ENCODE assay signal across 1 cellular context in the genomic region with DNA sequence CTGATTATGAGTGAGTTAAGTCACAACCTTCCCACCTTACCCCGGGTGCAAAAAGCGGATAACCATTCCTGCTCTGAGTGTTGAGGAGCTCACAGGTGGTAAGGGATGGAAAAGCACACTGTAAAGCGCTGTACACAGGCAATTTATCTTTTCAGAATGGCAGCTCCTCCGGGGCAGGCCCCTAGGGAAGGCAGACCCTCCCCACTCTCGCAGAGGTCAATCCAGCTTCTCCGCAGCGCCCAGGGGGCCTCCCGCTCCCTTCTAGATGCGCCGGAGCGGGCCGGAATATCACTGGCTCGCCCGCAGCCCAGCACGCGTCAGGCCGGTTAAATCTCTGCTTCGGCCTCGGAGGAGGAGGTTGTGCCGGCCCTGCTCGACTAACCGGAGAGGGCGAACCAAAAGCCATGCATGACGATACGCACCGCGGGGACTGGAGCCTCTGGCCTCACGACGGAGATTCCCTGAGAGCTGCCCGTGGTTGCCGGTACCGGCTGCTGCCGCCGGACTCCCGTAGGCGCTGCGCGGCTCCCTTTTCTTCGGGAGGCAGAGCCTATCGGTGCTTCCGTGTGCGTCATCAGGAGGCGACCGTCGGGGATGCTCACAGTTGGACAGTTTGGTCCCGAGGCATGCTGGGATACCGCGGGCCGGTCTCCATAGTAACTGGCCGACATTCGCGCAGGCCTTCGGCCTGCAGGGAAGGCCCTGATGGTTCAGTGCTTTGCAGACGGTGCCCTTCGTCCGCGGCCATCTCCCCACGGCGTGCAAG.
TF ChIP-seq lines count a peak whose summit lies in the region.

A gene with protein sequence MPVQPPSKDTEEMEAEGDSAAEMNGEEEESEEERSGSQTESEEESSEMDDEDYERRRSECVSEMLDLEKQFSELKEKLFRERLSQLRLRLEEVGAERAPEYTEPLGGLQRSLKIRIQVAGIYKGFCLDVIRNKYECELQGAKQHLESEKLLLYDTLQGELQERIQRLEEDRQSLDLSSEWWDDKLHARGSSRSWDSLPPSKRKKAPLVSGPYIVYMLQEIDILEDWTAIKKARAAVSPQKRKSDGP (minus strand): TSS at position 555 of the 766 bp plus-strand sequence. CDS start 2,870 bp downstream, outside the sequence.

TF ChIP-seq in H1, 55 proteins besides CTCF, POLR2A, EP300 and RAD21:
- TF ChIP-seq BACH1 (IDR thresholded peaks at IDR 0.05; ENCODE audit: low read length) (no peak), SIN3A (conservative IDR thresholded peaks at IDR 0.05 in 1 of 2, IDR thresholded peaks at IDR 0.05 in 1 of 2; ENCODE audit: low read depth in 1 of 2, low read length in 2 of 2) (peak; percentile 87 to 99; a peak in 3 of 4 replicates), NANOG (IDR thresholded peaks at IDR 0.05; ENCODE audit: insufficient read depth, low read depth, low read length, poor library complexity, severe bottlenecking) (peak; percentile 54), SP2 (IDR thresholded peaks at IDR 0.05; ENCODE audit: low read length) (no peak), ZNF274 (IDR thresholded peaks at IDR 0.05; ENCODE audit: borderline replicate concordance, extremely low read depth, low read length) (no peak), BCL11A (IDR thresholded peaks at IDR 0.05; ENCODE audit: low read depth in 2 of 2, low read length in 2 of 2) (no peak), TBP (IDR thresholded peaks at IDR 0.05; ENCODE audit: low read depth, low read length) (peak; percentile 89), SRF (IDR thresholded peaks at IDR 0.05; ENCODE audit: low read depth, low read length) (peak; percentile 80), SAP30 (IDR thresholded peaks at IDR 0.05; ENCODE audit: insufficient read depth, insufficient replicate concordance, low read length) (peak; percentile 56), HDAC2 (IDR thresholded peaks at IDR 0.05; ENCODE audit: borderline replicate concordance in 1 of 2, low read depth in 2 of 2, low read length in 2 of 2) (0 out of 4 replicates have a peak, but pooled peaks of 1 of the 2 experiments have one; percentile 73), SP4 (IDR thresholded peaks at IDR 0.05; ENCODE audit: low read length) (peak; percentile 27; the same call in 1 of the 2 replicates), KDM4A (IDR thresholded peaks at IDR 0.05; ENCODE audit: low read depth, low read length, severe bottlenecking) (peak; percentile 93), TAF7 (optimal IDR thresholded peaks at IDR 0.05; ENCODE audit: borderline replicate concordance, low read depth, low read length) (peak; percentile 51), NRF1 (IDR thresholded peaks at IDR 0.05; ENCODE audit: low read depth, low read length) (no peak), BRCA1 (IDR thresholded peaks at IDR 0.05; ENCODE audit: low read depth, low read length) (peak; percentile 44; the same call in 1 of the 2 replicates), TCF12 (IDR thresholded peaks at IDR 0.05; ENCODE audit: low read depth, low read length) (0 out of 2 replicates have a peak, but pooled peaks have one; percentile 27), CHD1 (IDR thresholded peaks at IDR 0.05; ENCODE audit: low read depth, low read length) (no peak), PHF8 (conservative IDR thresholded peaks at IDR 0.05; ENCODE audit: low read depth, low read length) (peak; percentile 97), POLR2AphosphoS5 (IDR thresholded peaks at IDR 0.05; ENCODE audit: low read depth, low read length) (peak; percentile 90), CREB1 (IDR thresholded peaks at IDR 0.05) (peak; percentile 99), POU5F1 (IDR thresholded peaks at IDR 0.05; ENCODE audit: low read depth, low read length) (no peak), HDAC6 (IDR thresholded peaks at IDR 0.05; ENCODE audit: low read depth, low read length) (no peak), JUN (IDR thresholded peaks at IDR 0.05; ENCODE audit: low read depth, low read length) (no peak), SUZ12 (IDR thresholded peaks at IDR 0.05; ENCODE audit: low read length) (no peak), CHD2 (IDR thresholded peaks at IDR 0.05; ENCODE audit: low read length) (0 out of 2 replicates have a peak, but pooled peaks have one; percentile 51), KDM5A (IDR thresholded peaks at IDR 0.05; ENCODE audit: low read length) (peak; percentile 91), TAF1 (IDR thresholded peaks at IDR 0.05; ENCODE audit: low read depth, low read length) (peak; percentile 89), ASH2L (IDR thresholded peaks at IDR 0.05; ENCODE audit: low read length) (peak; percentile 97), RNF2 (IDR thresholded peaks at IDR 0.05; ENCODE audit: borderline replicate concordance, low read depth, low read length, missing control alignments, poor library complexity, severe bottlenecking) (no peak), SIRT6 (IDR thresholded peaks at IDR 0.05; ENCODE audit: low read length) (no peak), SIX5 (IDR thresholded peaks at IDR 0.05; ENCODE audit: low read depth, low read length) (no peak; the same call in 1 of the 2 replicates), YY1 (IDR thresholded peaks at IDR 0.05; ENCODE audit: low read depth, low read length) (peak; percentile 76; the same call in 1 of the 2 replicates), TEAD4 (IDR thresholded peaks at IDR 0.05; ENCODE audit: low read depth, low read length) (peak; percentile 55), RBBP5 (IDR thresholded peaks at IDR 0.05; ENCODE audit: borderline replicate concordance, low read depth, low read length) (peak; percentile 84), CTBP2 (IDR thresholded peaks at IDR 0.05; ENCODE audit: borderline replicate concordance, insufficient read depth, insufficient read length, low read length) (no peak)
- TF ChIP-seq, protein P1, sequence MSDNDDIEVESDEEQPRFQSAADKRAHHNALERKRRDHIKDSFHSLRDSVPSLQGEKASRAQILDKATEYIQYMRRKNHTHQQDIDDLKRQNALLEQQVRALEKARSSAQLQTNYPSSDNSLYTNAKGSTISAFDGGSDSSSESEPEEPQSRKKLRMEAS (IDR thresholded peaks at IDR 0.05): 0 out of 2 replicates have a peak, but pooled peaks have one; percentile 19
- TF ChIP-seq, protein P2, sequence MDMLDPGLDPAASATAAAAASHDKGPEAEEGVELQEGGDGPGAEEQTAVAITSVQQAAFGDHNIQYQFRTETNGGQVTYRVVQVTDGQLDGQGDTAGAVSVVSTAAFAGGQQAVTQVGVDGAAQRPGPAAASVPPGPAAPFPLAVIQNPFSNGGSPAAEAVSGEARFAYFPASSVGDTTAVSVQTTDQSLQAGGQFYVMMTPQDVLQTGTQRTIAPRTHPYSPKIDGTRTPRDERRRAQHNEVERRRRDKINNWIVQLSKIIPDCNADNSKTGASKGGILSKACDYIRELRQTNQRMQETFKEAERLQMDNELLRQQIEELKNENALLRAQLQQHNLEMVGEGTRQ (IDR thresholded peaks at IDR 0.05; ENCODE audit: low read length): no peak
- TF ChIP-seq, protein P3, sequence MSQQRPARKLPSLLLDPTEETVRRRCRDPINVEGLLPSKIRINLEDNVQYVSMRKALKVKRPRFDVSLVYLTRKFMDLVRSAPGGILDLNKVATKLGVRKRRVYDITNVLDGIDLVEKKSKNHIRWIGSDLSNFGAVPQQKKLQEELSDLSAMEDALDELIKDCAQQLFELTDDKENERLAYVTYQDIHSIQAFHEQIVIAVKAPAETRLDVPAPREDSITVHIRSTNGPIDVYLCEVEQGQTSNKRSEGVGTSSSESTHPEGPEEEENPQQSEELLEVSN (IDR thresholded peaks at IDR 0.05): 0 out of 2 replicates have a peak, but pooled peaks have one; percentile 24
- TF ChIP-seq, protein P4, sequence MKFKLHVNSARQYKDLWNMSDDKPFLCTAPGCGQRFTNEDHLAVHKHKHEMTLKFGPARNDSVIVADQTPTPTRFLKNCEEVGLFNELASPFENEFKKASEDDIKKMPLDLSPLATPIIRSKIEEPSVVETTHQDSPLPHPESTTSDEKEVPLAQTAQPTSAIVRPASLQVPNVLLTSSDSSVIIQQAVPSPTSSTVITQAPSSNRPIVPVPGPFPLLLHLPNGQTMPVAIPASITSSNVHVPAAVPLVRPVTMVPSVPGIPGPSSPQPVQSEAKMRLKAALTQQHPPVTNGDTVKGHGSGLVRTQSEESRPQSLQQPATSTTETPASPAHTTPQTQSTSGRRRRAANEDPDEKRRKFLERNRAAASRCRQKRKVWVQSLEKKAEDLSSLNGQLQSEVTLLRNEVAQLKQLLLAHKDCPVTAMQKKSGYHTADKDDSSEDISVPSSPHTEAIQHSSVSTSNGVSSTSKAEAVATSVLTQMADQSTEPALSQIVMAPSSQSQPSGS (IDR thresholded peaks at IDR 0.05; ENCODE audit: low read length): no peak
- TF ChIP-seq, protein P5, sequence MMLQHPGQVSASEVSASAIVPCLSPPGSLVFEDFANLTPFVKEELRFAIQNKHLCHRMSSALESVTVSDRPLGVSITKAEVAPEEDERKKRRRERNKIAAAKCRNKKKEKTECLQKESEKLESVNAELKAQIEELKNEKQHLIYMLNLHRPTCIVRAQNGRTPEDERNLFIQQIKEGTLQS (IDR thresholded peaks at IDR 0.05; ENCODE audit: insufficient read depth, low read depth, low read length): peak; percentile 93
TF ChIP-seq in H1: peak in this region for 24.
